In the genomic region with DNA sequence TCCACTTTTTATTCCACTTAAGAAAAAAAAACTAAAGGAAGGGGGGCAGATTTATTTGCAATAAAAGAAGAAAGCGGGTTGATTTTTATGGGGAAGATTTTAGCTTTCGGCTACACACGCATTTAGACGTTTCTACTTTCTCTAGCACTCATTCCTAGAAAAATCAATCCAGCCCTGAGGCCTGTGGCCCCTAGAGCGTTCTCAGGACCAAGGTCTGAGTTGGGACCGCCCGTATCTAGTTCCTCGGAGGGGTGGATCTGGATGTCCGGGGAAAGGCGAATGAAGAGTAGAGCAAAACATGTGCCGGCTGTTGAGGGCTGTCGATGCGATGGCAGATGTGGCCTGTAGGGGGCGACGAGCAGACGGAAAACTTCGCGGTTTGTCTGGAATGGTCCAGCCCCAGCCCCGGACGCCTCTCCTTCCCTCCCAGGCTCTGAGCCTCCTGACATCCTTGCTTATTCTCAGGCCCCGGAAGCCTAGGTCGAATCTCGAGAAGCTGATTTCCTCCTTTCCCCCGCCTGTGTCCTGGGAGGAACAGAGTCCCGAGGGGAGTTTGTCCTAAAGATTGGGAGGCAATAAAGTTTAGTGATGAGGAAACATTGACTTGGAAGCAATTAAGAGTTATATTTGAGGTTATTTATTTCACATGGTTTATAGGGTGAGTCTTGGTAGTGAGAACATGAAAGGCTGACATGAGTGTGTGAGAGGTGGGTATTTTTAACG, we compare ENCODE assay signal across 8 cellular contexts. TPM values are rescaled to one million over a fixed set of nuclear protein-coding genes. Genes with fewer than 3 reads are reported as not detected.
DNase-seq lines count a peak whose midpoint lies in the region; ATAC-seq and TF ChIP-seq lines count a peak whose summit lies in the region.

No MANE protein-coding gene starts in this region.

- H3K4me1 ChIP-seq in BLaER1 treated with 17β-estradiol and CSF1 and Interleukin-3, amounts not matched to agents 10 nM and 100 nM, result peaks cover 0 to 1% (median 0%) of the 10 kb centered on the region in 10 experiments; a peak in 3 of 20 replicates
- peaks cover 40% of the 10 kb centered on the region for H3K4me1 ChIP-seq in HUES6 (ENCODE audit: control insufficient read depth, insufficient read depth, low read length)
- no peaks in the 10 kb centered on the region for H3K4me1 ChIP-seq in RWPE2 (ENCODE audit: insufficient read depth, poor library complexity, severe bottlenecking)
- peaks cover 0 to 28% of the 10 kb centered on the region in 2 donors for H3K4me1 ChIP-seq in left lung
- H3K4me1 ChIP-seq in upper lobe of right lung, result peaks cover 15% of the 10 kb centered on the region

- ATAC-seq in RWPE2 (ENCODE audit: low read depth), result peak; percentile 39; the same call in 2 of the 3 replicates
- peak; percentile 93 for ATAC-seq in left lung
- peak; percentile 90 for ATAC-seq in upper lobe of right lung

- no peak overlapping the region for H3K9ac ChIP-seq in BLaER1 treated with 17β-estradiol and CSF1 and Interleukin-3, amounts not matched to agents 10 nM and 100 nM
- no peak overlapping the region for H3K9ac ChIP-seq in HUES6 (ENCODE audit: low read length)

- peaks cover 0 to 6% (median 0%) of the 10 kb centered on the region in 11 experiments; a peak in 2 of 22 replicates for H3K36me3 ChIP-seq in BLaER1 treated with 17β-estradiol and CSF1 and Interleukin-3, amounts not matched to agents 10 nM and 100 nM
- H3K36me3 ChIP-seq in HUES6 (ENCODE audit: control insufficient read depth, insufficient read depth, low read length) (no peaks in the 10 kb centered on the region), RWPE2 (ENCODE audit: low read depth) (no peaks in the 10 kb centered on the region), left lung (no peaks in the 10 kb centered on the region), upper lobe of right lung (no peaks in the 10 kb centered on the region)

- H4K20me1 ChIP-seq in BLaER1 treated with 17β-estradiol and CSF1 and Interleukin-3, amounts not matched to agents 10 nM and 100 nM, result peaks cover 0 to 42% (median 21%) of the 10 kb centered on the region in 11 experiments; a peak in 13 of 22 replicates

- TF ChIP-seq CTCF in GM12874 (IDR thresholded peaks at IDR 0.05; ENCODE audit: insufficient read depth, low read depth, low read length), result peak; percentile 85
- TF ChIP-seq CTCF in RWPE2 (IDR thresholded peaks at IDR 0.05; ENCODE audit: poor library complexity, severe bottlenecking), result peak; percentile 73
- TF ChIP-seq CTCF in left lung (IDR thresholded peaks at IDR 0.05), result peak; percentile 64 to 80
- TF ChIP-seq CTCF in upper lobe of right lung (IDR thresholded peaks at IDR 0.05), result peak; percentile 65

- peaks cover 34 to 50% (median 41%) of the 10 kb centered on the region in 11 experiments for H3K9me3 ChIP-seq in BLaER1 treated with 17β-estradiol and CSF1 and Interleukin-3, amounts not matched to agents 10 nM and 100 nM (replicated peaks in 1 of 11)
- H3K9me3 ChIP-seq in HUES6 (ENCODE audit: control insufficient read depth, insufficient read depth, low read depth, low read length), result no peaks in the 10 kb centered on the region
- H3K9me3 ChIP-seq in RWPE2 (ENCODE audit: severe bottlenecking), result no peaks in the 10 kb centered on the region
- H3K9me3 ChIP-seq in left lung, result no peaks in the 10 kb centered on the region
- H3K9me3 ChIP-seq in upper lobe of right lung, result no peaks in the 10 kb centered on the region

- peak overlapping the region in 7 of 11 experiments; percentile 0 to 53 (median 6); a peak in 8 of 22 replicates for H3K4me2 ChIP-seq in BLaER1 treated with 17β-estradiol and CSF1 and Interleukin-3, amounts not matched to agents 10 nM and 100 nM

- H3K4me3 ChIP-seq in BLaER1 treated with 17β-estradiol and CSF1 and Interleukin-3, amounts not matched to agents 10 nM and 100 nM, result peak overlapping the region in 3 of 10 experiments; percentile 4 to 37 (median 11); a peak in 2 of 20 replicates
- H3K4me3 ChIP-seq in HUES6 (ENCODE audit: low read depth, low read length) (peak overlapping the region; percentile 92), RWPE2 (ENCODE audit: severe bottlenecking) (no peak overlapping the region), left lung (no peak overlapping the region), upper lobe of right lung (no peak overlapping the region)

- H3K27ac ChIP-seq in BLaER1 treated with 17β-estradiol and CSF1 and Interleukin-3, amounts not matched to agents 10 nM and 100 nM, result no peak overlapping the region
- H3K27ac ChIP-seq in HUES6 (ENCODE audit: low read depth, low read length) (no peak overlapping the region), RWPE2 (ENCODE audit: poor library complexity, severe bottlenecking) (no peak overlapping the region), left lung (no peak overlapping the region), upper lobe of right lung (no peak overlapping the region)

- DNase-seq in RWPE2 (ENCODE audit: low spot score) (no peak), left lung (peak; percentile 64 to 88), upper lobe of right lung (peak; percentile 82), cerebellar nuclear complex (lab: John Stamatoyannopoulos, UW) (no peak)
- DNase-seq in central memory CD4-positive, alpha-beta T cell, result peak; percentile 16

- intact Hi-C loops in left lung (cut with DNase I) (no loop called here), upper lobe of right lung (cut with DNase I) (no loop called here)

- H3K27me3 ChIP-seq in BLaER1 treated with 17β-estradiol and CSF1 and Interleukin-3, amounts not matched to agents 10 nM and 100 nM, result peaks cover 89 to 100% (median 96%) of the 10 kb centered on the region in 11 experiments
- peaks cover 100% of the 10 kb centered on the region for H3K27me3 ChIP-seq in HUES6 (ENCODE audit: control insufficient read depth, insufficient read depth, low read length)
- peaks cover 99% of the 10 kb centered on the region for H3K27me3 ChIP-seq in RWPE2 (ENCODE audit: insufficient read depth, poor library complexity, severe bottlenecking)
- H3K27me3 ChIP-seq in left lung, result peaks cover 99 to 100% of the 10 kb centered on the region in 2 donors
- H3K27me3 ChIP-seq in upper lobe of right lung, result peaks cover 98% of the 10 kb centered on the region

RNA-seq across cellular contexts. Expression of a gene that starts 5.2 kb away (rescaled TPM):
- total RNA-seq in left lung, result not detected
- total RNA-seq in upper lobe of right lung, result not detected

RNA-seq across cellular contexts. Expression of a gene that starts 39.8 kb away (rescaled TPM):
- total RNA-seq in left lung (10 to 100 TPM; 11.8 to 16.7 TPM), upper lobe of right lung (9.1 TPM)

Comparison
In these comparisons a context has a peak if more than half of its experiments do, and no peak if none do; other contexts are left out.
1. ATAC-seq: peak in every context shown above with its lines; median percentile 93 in left lung; 90 in upper lobe of right lung; 39 in RWPE2.
2. DNase-seq: peak in central memory CD4-positive, alpha-beta T cell (single experiment), left lung (2 of 2) and upper lobe of right lung (single experiment); none in RWPE2 (single experiment) and cerebellar nuclear complex (0 of 2).
3. Peak in every context shown above with its lines, with median percentiles within 50 percentile points of each other: CTCF ChIP-seq.